ENCODE assay signal across 8 cellular contexts in the genomic region with DNA sequence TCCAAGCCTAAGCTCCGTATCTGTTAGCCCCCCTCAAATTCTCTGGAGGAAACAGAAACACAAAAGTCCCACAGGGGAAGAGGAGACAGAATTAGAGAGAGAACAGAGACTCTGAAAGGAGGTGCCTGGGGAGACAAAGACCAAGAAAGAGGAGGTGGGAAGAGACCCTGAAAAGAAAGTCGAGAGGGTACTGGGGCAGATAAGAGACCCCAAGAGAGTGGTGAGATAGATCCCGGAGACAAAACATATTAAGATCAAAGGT. TPM values are rescaled to one million over a fixed set of nuclear protein-coding genes. Genes with fewer than 3 reads are reported as not detected.
DNase-seq lines count a peak whose midpoint lies in the region; ATAC-seq lines count a peak whose summit lies in the region.

No MANE protein-coding gene starts in this region.

- peaks cover 17 to 18% of the 10 kb centered on the region in 2 donors for H3K27me3 Mint-ChIP-seq in CD8-positive, alpha-beta memory T cell

- no peak overlapping the region for H3K4ac ChIP-seq in neuronal stem cell (ENCODE audit: low read length)

- peak overlapping the region; percentile 78 for H3K27ac ChIP-seq in CD8-positive, alpha-beta memory T cell (ENCODE audit: low read depth, low read length)
- H3K27ac ChIP-seq in neuronal stem cell (replicated peaks; ENCODE audit: low read length), result no peak overlapping the region

- CTCF ChIA-PET in CD8-positive, alpha-beta memory T cell (lab: Charles Lee), result no interaction called here

- no peak overlapping the region for H3K23ac ChIP-seq in neuronal stem cell (ENCODE audit: low read depth, low read length, poor library complexity)

- no peak overlapping the region for H3K18ac ChIP-seq in neuronal stem cell (ENCODE audit: low read length)

- H4K8ac ChIP-seq in neuronal stem cell (ENCODE audit: low read depth, low read length), result no peak overlapping the region

- peak overlapping the region; percentile 83 to 99 (median 98) for H3K27ac Mint-ChIP-seq in CD8-positive, alpha-beta memory T cell

- no peak overlapping the region for H2BK5ac ChIP-seq in neuronal stem cell (ENCODE audit: low read length)

- DNase-seq in CD8-positive, alpha-beta memory T cell, result no peak
- DNase-seq in M059J (ENCODE audit: low read depth), result peak; percentile 14
- DNase-seq in dermis blood vessel endothelial cell, result peak; percentile 15
- no peak for DNase-seq in neuronal stem cell (ENCODE audit: low spot score)
- DNase-seq in GOT3 (lab: John Stamatoyannopoulos, UW), result no peak

- peaks cover 28 to 49% (median 41%) of the 10 kb centered on the region in 3 donors for H3K4me1 Mint-ChIP-seq in CD8-positive, alpha-beta memory T cell

- POLR2A ChIA-PET in CD8-positive, alpha-beta memory T cell (lab: Charles Lee), result interaction anchor here (1.0 to 1.2 kb wide), 2 partner anchors 36 to 112 kb away, joined by 3 to 4 read pairs; no protein-coding TSS in a partner anchor

- no peak overlapping the region for H2AK5ac ChIP-seq in neuronal stem cell (ENCODE audit: low read depth, low read length)

- no peak for ATAC-seq in GM19395 (IDR thresholded peaks at IDR 0.05; ENCODE audit: unreplicated experiment)
- no peak for ATAC-seq in HG03108 (IDR thresholded peaks at IDR 0.05; ENCODE audit: unreplicated experiment)
- no peak for ATAC-seq in GM21576 (IDR thresholded peaks at IDR 0.05; ENCODE audit: unreplicated experiment)

- peaks cover 14% of the 10 kb centered on the region for H3K36me3 ChIP-seq in CD8-positive, alpha-beta memory T cell (ENCODE audit: insufficient read depth, low read length)
- peaks cover 12 to 32% of the 10 kb centered on the region in 2 donors for H3K36me3 ChIP-seq in neuronal stem cell (replicated peaks in 1 of 2; ENCODE audit: control insufficient read depth in 2 of 2, insufficient read depth in 2 of 2, low read length in 2 of 2)

- H3K27me3 ChIP-seq in CD8-positive, alpha-beta memory T cell (ENCODE audit: insufficient read depth, low read length, poor library complexity, severe bottlenecking), result peaks cover 13% of the 10 kb centered on the region
- H3K27me3 ChIP-seq in neuronal stem cell (ENCODE audit: control insufficient read depth in 3 of 3, insufficient read depth in 3 of 3, low read depth in 1 of 3, low read length in 3 of 3), result no peaks in the 10 kb centered on the region

- peak overlapping the region; percentile 79 for H2AFZ ChIP-seq in neuronal stem cell (ENCODE audit: low read length)

- H2BK120ac ChIP-seq in neuronal stem cell (ENCODE audit: low read depth, low read length), result no peak overlapping the region

- no peak overlapping the region for H3K9ac ChIP-seq in neuronal stem cell (ENCODE audit: low read depth, low read length, poor library complexity)

- no peak overlapping the region for H2BK12ac ChIP-seq in neuronal stem cell (ENCODE audit: low read length)

- H3K4me3 ChIP-seq in CD8-positive, alpha-beta memory T cell (ENCODE audit: low read length), result peak overlapping the region; percentile 83
- H3K4me3 ChIP-seq in neuronal stem cell (ENCODE audit: low read length in 2 of 2), result peak overlapping the region in 1 of 2 donors; percentile 95

- no peak overlapping the region for H3K4me2 ChIP-seq in neuronal stem cell (ENCODE audit: insufficient read depth, low read length, poor library complexity, severe bottlenecking)

- no CpG with 5 or more reads among the region's 3 CpGs for WGBS in neuronal stem cell (ENCODE audit: extremely low coverage in 2 of 2, insufficient read length in 2 of 2, insufficient replicate concordance in 1 of 2), 2 donors

- H3K4me3 Mint-ChIP-seq in CD8-positive, alpha-beta memory T cell, result peak overlapping the region; percentile 87 to 98 (median 96)

- peaks cover 13% of the 10 kb centered on the region for H3K79me1 ChIP-seq in neuronal stem cell (ENCODE audit: low read depth, low read length)

- H3K36me3 Mint-ChIP-seq in CD8-positive, alpha-beta memory T cell, result peaks cover 9 to 42% (median 10%) of the 10 kb centered on the region in 3 donors

- no peak overlapping the region for H4K91ac ChIP-seq in neuronal stem cell (ENCODE audit: low read depth, low read length, poor library complexity)

- H3K9me3 ChIP-seq in CD8-positive, alpha-beta memory T cell (ENCODE audit: low read length), result no peaks in the 10 kb centered on the region
- H3K9me3 ChIP-seq in neuronal stem cell (replicated peaks in 1 of 2; ENCODE audit: control insufficient read depth in 2 of 2, insufficient read depth in 1 of 2, low read depth in 1 of 2, low read length in 2 of 2), result peaks cover 0 to 3% of the 10 kb centered on the region in 2 donors

- peaks cover 19% of the 10 kb centered on the region for H3K4me1 ChIP-seq in CD8-positive, alpha-beta memory T cell (ENCODE audit: insufficient read depth, low read length)
- H3K4me1 ChIP-seq in neuronal stem cell (ENCODE audit: control insufficient read depth in 2 of 2, insufficient read depth in 1 of 2, low read depth in 1 of 2, low read length in 2 of 2), result peaks cover 9 to 10% of the 10 kb centered on the region in 2 donors

- H2BK15ac ChIP-seq in neuronal stem cell (ENCODE audit: low read length), result no peak overlapping the region

- H3K14ac ChIP-seq in neuronal stem cell (ENCODE audit: low read length), result no peak overlapping the region

- H3K9me3 Mint-ChIP-seq in CD8-positive, alpha-beta memory T cell, result peaks cover 0 to 1% (median 0%) of the 10 kb centered on the region in 5 donors

RNA-seq across cellular contexts. Expression of gene GRWD1, which starts 0.9 kb away (rescaled TPM):
- 100 to 1,000 TPM; 105 to 107 TPM for total RNA-seq in CD8-positive, alpha-beta memory T cell
- polyA plus RNA-seq in CD8-positive, alpha-beta memory T cell, result 45.6 TPM
- total RNA-seq in M059J (2014; rRNA removed; shearing (Covaris generic)), result 41.3 and 49.9 TPM in 2 replicates
- 41.4 and 57.9 TPM in 2 replicates for total RNA-seq in dermis blood vessel endothelial cell
- 11.2 TPM for polyA plus RNA-seq in neuronal stem cell (2013, experiment 1 of 2)
- 11.1 TPM for polyA plus RNA-seq in neuronal stem cell (2013, experiment 2 of 2)

RNA-seq across cellular contexts. Expression of gene KCNJ14, which starts 10.5 kb away (rescaled TPM):
- 1 to 10 TPM; 1.8 to 2.0 TPM for total RNA-seq in CD8-positive, alpha-beta memory T cell
- polyA plus RNA-seq in CD8-positive, alpha-beta memory T cell, result 0.12 TPM
- 0.02 and 0.47 TPM in 2 replicates for total RNA-seq in M059J (2014; rRNA removed; shearing (Covaris generic))
- total RNA-seq in dermis blood vessel endothelial cell, result 0.33 and 0.51 TPM in 2 replicates
- polyA plus RNA-seq in neuronal stem cell (2013, experiment 1 of 2), result 0.52 TPM
- 0.69 TPM for polyA plus RNA-seq in neuronal stem cell (2013, experiment 2 of 2)

RNA-seq across cellular contexts. Expression of gene CYTH2, which starts 24.3 kb away (rescaled TPM):
- total RNA-seq in CD8-positive, alpha-beta memory T cell, result 10 to 100 TPM; 30.7 to 33.3 TPM
- polyA plus RNA-seq in CD8-positive, alpha-beta memory T cell, result 34.8 TPM
- 33.5 and 63.4 TPM in 2 replicates for total RNA-seq in M059J (2014; rRNA removed; shearing (Covaris generic))
- total RNA-seq in dermis blood vessel endothelial cell, result 63.1 and 89.0 TPM in 2 replicates
- polyA plus RNA-seq in neuronal stem cell (2013, experiment 1 of 2), result 67.8 TPM
- polyA plus RNA-seq in neuronal stem cell (2013, experiment 2 of 2), result 64.1 TPM

RNA-seq across cellular contexts. Expression of gene GRIN2D, which starts 51.4 kb away (rescaled TPM):
- under 1 TPM; 0.13 to 0.26 TPM for total RNA-seq in CD8-positive, alpha-beta memory T cell
- 0.05 TPM for polyA plus RNA-seq in CD8-positive, alpha-beta memory T cell
- 0.42 and 1.2 TPM in 2 replicates for total RNA-seq in M059J (2014; rRNA removed; shearing (Covaris generic))
- total RNA-seq in dermis blood vessel endothelial cell, result 0.51 and 0.79 TPM in 2 replicates
- 0.74 TPM for polyA plus RNA-seq in neuronal stem cell (2013, experiment 1 of 2)
- polyA plus RNA-seq in neuronal stem cell (2013, experiment 2 of 2), result 0.72 TPM

RNA-seq across cellular contexts. Expression of gene KDELR1, which starts 53.5 kb away (rescaled TPM):
- 10 to 100 TPM; 78.7 to 82.9 TPM for total RNA-seq in CD8-positive, alpha-beta memory T cell
- 32.5 TPM for polyA plus RNA-seq in CD8-positive, alpha-beta memory T cell
- 236 and 247 TPM in 2 replicates for total RNA-seq in M059J (2014; rRNA removed; shearing (Covaris generic))
- 37.6 and 70.8 TPM in 2 replicates for total RNA-seq in dermis blood vessel endothelial cell
- polyA plus RNA-seq in neuronal stem cell (2013, experiment 1 of 2), result 361 TPM
- polyA plus RNA-seq in neuronal stem cell (2013, experiment 2 of 2), result 364 TPM

Comparison
In these comparisons a context has a peak if more than half of its experiments do, and no peak if none do; other contexts are left out.
1. DNase-seq: peak in M059J (single experiment) and dermis blood vessel endothelial cell (single experiment); none in CD8-positive, alpha-beta memory T cell (0 of 5), neuronal stem cell (single experiment) and GOT3 (single experiment).